Comparison of ENCODE assay signal across 8 cellular contexts in the genomic region with DNA sequence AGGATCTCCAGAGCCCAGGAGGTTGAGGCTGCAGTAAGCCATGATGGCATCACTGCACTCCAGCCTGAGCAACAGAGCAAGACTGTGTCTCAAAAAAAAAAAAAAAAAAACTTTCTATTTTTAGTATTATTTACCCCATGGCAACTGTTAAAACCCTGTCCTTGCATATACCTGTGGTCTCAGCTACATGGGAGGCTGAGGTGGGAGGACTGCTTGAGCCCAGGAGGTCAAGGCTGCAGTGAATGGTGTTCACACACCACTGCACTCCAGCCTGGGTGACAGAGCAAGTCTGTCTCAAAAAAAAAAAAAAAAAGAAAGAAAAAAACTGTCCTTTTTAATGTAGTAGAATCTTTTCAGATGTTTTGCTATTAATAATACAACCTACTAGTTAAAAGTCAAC. TPM values are rescaled to one million over a fixed set of nuclear protein-coding genes. Genes with fewer than 3 reads are reported as not detected.
DNase-seq lines count a peak whose midpoint lies in the region; ATAC-seq and TF ChIP-seq lines count a peak whose summit lies in the region.
"Not testable (repeated sequence)": the region's sequence is repeated elsewhere in the genome, so short reads cannot be mapped to it uniquely, and the experiment has no call there.

No MANE protein-coding gene starts in this region.

- H2BK12ac ChIP-seq in trophoblast cell (ENCODE audit: low read length), result not testable (repeated sequence)

- peak overlapping the region; percentile 98 for H3K9ac ChIP-seq in SU-DHL-6 (ENCODE audit: low read length)
- H3K9ac ChIP-seq in trophoblast cell (ENCODE audit: low read length), result not testable (repeated sequence)

- not testable (repeated sequence) for H3K9me2 ChIP-seq in SU-DHL-6 (replicated peaks; ENCODE audit: insufficient read depth, low read length)

- peak overlapping the region; percentile 95 for H3K4me2 ChIP-seq in SU-DHL-6 (ENCODE audit: low read depth, low read length, poor library complexity, severe bottlenecking)
- not testable (repeated sequence) for H3K4me2 ChIP-seq in trophoblast cell (ENCODE audit: low read length)

- H2AFZ ChIP-seq in SU-DHL-6 (ENCODE audit: low read depth, low read length, severe bottlenecking); trophoblast cell (ENCODE audit: insufficient read depth, low read length, poor library complexity): not testable (repeated sequence)

- DNase-seq in CD4-positive, CD25-positive, alpha-beta regulatory T cell; left ventricle myocardium inferior; trophoblast cell: not testable (repeated sequence)

- H3K14ac ChIP-seq in trophoblast cell (ENCODE audit: low read length), result not testable (repeated sequence)

- not testable (repeated sequence) for H3K27me3 ChIP-seq in CD4-positive, CD25-positive, alpha-beta regulatory T cell (ENCODE audit: control insufficient read depth, insufficient read depth, low read length); SU-DHL-6 (ENCODE audit: low read length); left ventricle myocardium inferior (ENCODE audit: low read depth); trophoblast cell (ENCODE audit: insufficient read depth, low read length)

- H3K18ac ChIP-seq in trophoblast cell (ENCODE audit: low read length), result not testable (repeated sequence)

- H3F3A ChIP-seq in SU-DHL-6 (ENCODE audit: insufficient read depth), result peaks cover 24% of the 10 kb centered on the region

- H4K91ac ChIP-seq in trophoblast cell (ENCODE audit: low read depth, low read length), result not testable (repeated sequence)

- H4K20me1 ChIP-seq in SU-DHL-6 (ENCODE audit: low read depth, low read length), result peaks cover 35% of the 10 kb centered on the region

- H3K4me1 Mint-ChIP-seq in CD4-positive, CD25-positive, alpha-beta regulatory T cell, result peaks cover 26 to 66% (median 50%) of the 10 kb centered on the region in 4 donors
- H3K4me1 Mint-ChIP-seq in activated naive CD4-positive, alpha-beta T cell treated with anti-CD3 and anti-CD28 coated beads, Interleukin-2, amount 50 U/mL, for 24 hours, result peaks cover 59% of the 10 kb centered on the region

- H4K12ac ChIP-seq in trophoblast cell (ENCODE audit: low read depth, low read length), result not testable (repeated sequence)

- ATAC-seq in CD4-positive, CD25-positive, alpha-beta regulatory T cell (ENCODE audit: low read depth in 2 of 2), result not testable (repeated sequence)
- ATAC-seq in GM18867 (IDR thresholded peaks at IDR 0.05; ENCODE audit: unreplicated experiment), result peak; percentile 8
- ATAC-seq in GM21619 (IDR thresholded peaks at IDR 0.05; ENCODE audit: unreplicated experiment), result peak; percentile 2
- ATAC-seq in HG03565 (IDR thresholded peaks at IDR 0.05; ENCODE audit: unreplicated experiment), result peak; percentile 1

- not testable (repeated sequence) for H3K36me3 ChIP-seq in CD4-positive, CD25-positive, alpha-beta regulatory T cell (ENCODE audit: control insufficient read depth, insufficient read depth, low read length); SU-DHL-6 (ENCODE audit: low read length); left ventricle myocardium inferior; trophoblast cell (ENCODE audit: control insufficient read depth in 1 of 2, insufficient read depth in 2 of 2, low read length in 2 of 2)

- TF ChIP-seq CTCF in SU-DHL-6 (IDR thresholded peaks at IDR 0.05; ENCODE audit: insufficient read depth, low read length, poor library complexity, severe bottlenecking); left ventricle myocardium inferior (IDR thresholded peaks at IDR 0.05; ENCODE audit: borderline replicate concordance): not testable (repeated sequence)

- H4K8ac ChIP-seq in trophoblast cell (ENCODE audit: low read depth, low read length), result not testable (repeated sequence)

- H3K4ac ChIP-seq in trophoblast cell (ENCODE audit: low read depth, low read length), result peak overlapping the region; percentile 77

- H3K27me3 Mint-ChIP-seq in CD4-positive, CD25-positive, alpha-beta regulatory T cell; activated naive CD4-positive, alpha-beta T cell treated with anti-CD3 and anti-CD28 coated beads, Interleukin-2, amount 50 U/mL, for 24 hours: not testable (repeated sequence)

- not testable (repeated sequence) for H3K79me1 ChIP-seq in trophoblast cell (ENCODE audit: low read length)

- intact Hi-C loops in left ventricle myocardium inferior (cut with micrococcal nuclease), result not testable (repeated sequence)

- not testable (repeated sequence) for H2AK5ac ChIP-seq in trophoblast cell (ENCODE audit: low read length)

- peak overlapping the region; percentile 98 for H3K4me3 ChIP-seq in CD4-positive, CD25-positive, alpha-beta regulatory T cell (ENCODE audit: low read depth, low read length)
- peak overlapping the region; percentile 91 for H3K4me3 ChIP-seq in SU-DHL-6 (ENCODE audit: insufficient read depth, low read length, poor library complexity, severe bottlenecking)
- H3K4me3 ChIP-seq in left ventricle myocardium inferior, result peak overlapping the region; percentile 98
- H3K4me3 ChIP-seq in trophoblast cell (ENCODE audit: low read depth, low read length), result not testable (repeated sequence)

- H3K9me3 ChIP-seq in CD4-positive, CD25-positive, alpha-beta regulatory T cell (ENCODE audit: control insufficient read depth in 2 of 2, low read length in 2 of 2); SU-DHL-6 (ENCODE audit: insufficient read depth, low read length); left ventricle myocardium inferior (replicated peaks); trophoblast cell (ENCODE audit: insufficient read depth, low read depth, low read length): not testable (repeated sequence)

- peak overlapping the region in 1 of 3 donors; percentile 15 for H3K27ac Mint-ChIP-seq in CD4-positive, CD25-positive, alpha-beta regulatory T cell
- not testable (repeated sequence) for H3K27ac Mint-ChIP-seq in activated naive CD4-positive, alpha-beta T cell treated with anti-CD3 and anti-CD28 coated beads, Interleukin-2, amount 50 U/mL, for 24 hours

- not testable (repeated sequence) for H3K23ac ChIP-seq in trophoblast cell (ENCODE audit: low read length)

- H3K27ac ChIP-seq in CD4-positive, CD25-positive, alpha-beta regulatory T cell (ENCODE audit: insufficient read depth, low read length, poor library complexity, severe bottlenecking); trophoblast cell (ENCODE audit: low read depth, low read length): not testable (repeated sequence)
- H3K27ac ChIP-seq in SU-DHL-6 (ENCODE audit: low read depth, low read length) (peak overlapping the region; percentile 93), left ventricle myocardium inferior (replicated peaks) (peak overlapping the region; percentile 97)

- peak overlapping the region; percentile 97 to 100 (median 98) for H3K4me3 Mint-ChIP-seq in CD4-positive, CD25-positive, alpha-beta regulatory T cell
- H3K4me3 Mint-ChIP-seq in activated naive CD4-positive, alpha-beta T cell treated with anti-CD3 and anti-CD28 coated beads, Interleukin-2, amount 50 U/mL, for 24 hours, result peak overlapping the region; percentile 94

- H2BK120ac ChIP-seq in trophoblast cell (ENCODE audit: insufficient read depth, low read length, poor library complexity), result not testable (repeated sequence)

- H3K36me3 Mint-ChIP-seq in CD4-positive, CD25-positive, alpha-beta regulatory T cell, result peaks cover 13% of the 10 kb centered on the region
- not testable (repeated sequence) for H3K36me3 Mint-ChIP-seq in activated naive CD4-positive, alpha-beta T cell treated with anti-CD3 and anti-CD28 coated beads, Interleukin-2, amount 50 U/mL, for 24 hours

- H3K4me1 ChIP-seq in CD4-positive, CD25-positive, alpha-beta regulatory T cell (ENCODE audit: control insufficient read depth, insufficient read depth, low read length, poor library complexity, severe bottlenecking), result peaks cover 62% of the 10 kb centered on the region
- H3K4me1 ChIP-seq in left ventricle myocardium inferior, result peaks cover 75% of the 10 kb centered on the region
- not testable (repeated sequence) for H3K4me1 ChIP-seq in trophoblast cell (ENCODE audit: control insufficient read depth in 1 of 2, insufficient read depth in 2 of 2, low read length in 2 of 2)

- not testable (repeated sequence) for H3K9me3 Mint-ChIP-seq in CD4-positive, CD25-positive, alpha-beta regulatory T cell; activated naive CD4-positive, alpha-beta T cell treated with anti-CD3 and anti-CD28 coated beads, Interleukin-2, amount 50 U/mL, for 24 hours

- H3K79me2 ChIP-seq in SU-DHL-6 (ENCODE audit: insufficient read depth, low read length), result peaks cover 82% of the 10 kb centered on the region
- peaks cover 11% of the 10 kb centered on the region for H3K79me2 ChIP-seq in trophoblast cell (ENCODE audit: control insufficient read depth, insufficient read depth, low read length, poor library complexity)

- H2BK5ac ChIP-seq in trophoblast cell (ENCODE audit: low read depth, low read length, poor library complexity), result not testable (repeated sequence)

RNA-seq across cellular contexts. Expression of a gene that starts 3.2 kb away (rescaled TPM):
- total RNA-seq in CD4-positive, CD25-positive, alpha-beta regulatory T cell, result 121 TPM
- 100 to 1,000 TPM in 1 of 4 donors, 10 to 100 TPM in 3; 94.0 to 123 (median 97.6) TPM for polyA plus RNA-seq in CD4-positive, CD25-positive, alpha-beta regulatory T cell
- 29.2 TPM for total RNA-seq in left ventricle myocardium inferior
- 59.4 and 60.1 TPM in 2 replicates for polyA plus RNA-seq in trophoblast cell (2013)
